ENCODE assay signal across 13 cellular contexts in the genomic region with DNA sequence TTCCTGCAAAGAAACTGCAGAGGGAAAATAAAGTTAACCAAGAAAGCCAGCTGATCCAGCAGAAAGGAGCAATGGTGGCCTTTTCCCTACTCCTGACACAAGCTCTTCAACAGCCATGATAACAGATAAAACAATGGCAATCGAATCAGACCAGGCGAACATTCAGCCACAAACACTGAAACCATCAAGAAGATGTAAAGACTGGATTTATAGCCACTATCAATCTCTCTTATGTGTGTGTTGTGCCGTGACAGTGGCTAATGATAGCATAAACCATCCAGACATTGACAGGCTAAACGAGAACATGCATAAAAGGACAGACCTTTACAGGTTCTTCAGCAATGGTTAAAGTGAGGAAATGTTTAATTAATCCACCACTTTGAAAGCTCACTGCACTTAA.
DNase-seq lines count a peak whose midpoint lies in the region; ATAC-seq, FAIRE-seq and TF ChIP-seq lines count a peak whose summit lies in the region.
"Had no signal": no experiment of that assay in that cellular context is flagged by ENCODE, and none has a peak within 500 bp of the region (broad histone marks: within the 10 kb centered on the region; RNA-seq: fewer than 3 reads in every experiment).

No MANE protein-coding gene starts in this region.

- CTCF ChIA-PET in HEK293T (lab: Yijun Ruan, JAX): no interaction called here

- no peak for TF ChIP-seq CTCF in D721Med (IDR thresholded peaks at IDR 0.05; ENCODE audit: insufficient read depth, missing control alignments)

- peak; percentile 87 for FAIRE-seq in D721Med (lab: Jason Lieb, UNC)

- ATAC-seq in left colon: peak; percentile 21
- no peak for ATAC-seq in HG03039 (IDR thresholded peaks at IDR 0.05; ENCODE audit: unreplicated experiment)
- no peak for ATAC-seq in GM21825 (IDR thresholded peaks at IDR 0.05; ENCODE audit: unreplicated experiment)

- POLR2A ChIA-PET in HEK293T (lab: Yijun Ruan, JAX): no interaction called here

- intact Hi-C loops in left colon (cut with DNase I, micrococcal nuclease): no loop called here

- DNase-seq in D721Med (ENCODE audit: insufficient read length, low spot score): no peak
- DNase-seq in HEK293T (ENCODE audit: extremely low spot score): no peak
- peak; percentile 29 for DNase-seq in OCI-M1 (lab: John Stamatoyannopoulos, UW)
- no peak for DNase-seq in left colon
- DNase-seq in stimulated activated CD4-positive, alpha-beta T cell treated with anti-CD3 and anti-CD28 coated beads, Interleukin-4, amount 100 ng/mL, for 24 hours: no peak
- DNase-seq: CD8-positive, alpha-beta memory T cell; DMS79 treated with DMSO at 0.1 percent for 48 hours; KBM-7; NCI-H1436 treated with DMSO at 0.1 percent for 48 hours; NCI-H2081; NCI-H524 treated with DMSO at 0.1 percent for 48 hours had no signal

TF ChIP-seq in HEK293T, 16 proteins besides CTCF, POLR2A, EP300 and RAD21:
- TF ChIP-seq LEF1 (IDR thresholded peaks at IDR 0.05; ENCODE audit: borderline replicate concordance) (no peak), ARNT (IDR thresholded peaks at IDR 0.05) (0 out of 2 replicates have a peak, but pooled peaks have one; percentile 29), ZNF384 (IDR thresholded peaks at IDR 0.05) (no peak), CTBP1 (IDR thresholded peaks at IDR 0.05; ENCODE audit: borderline replicate concordance) (no peak; the same call in 1 of the 2 replicates)
- TF ChIP-seq, protein P1, sequence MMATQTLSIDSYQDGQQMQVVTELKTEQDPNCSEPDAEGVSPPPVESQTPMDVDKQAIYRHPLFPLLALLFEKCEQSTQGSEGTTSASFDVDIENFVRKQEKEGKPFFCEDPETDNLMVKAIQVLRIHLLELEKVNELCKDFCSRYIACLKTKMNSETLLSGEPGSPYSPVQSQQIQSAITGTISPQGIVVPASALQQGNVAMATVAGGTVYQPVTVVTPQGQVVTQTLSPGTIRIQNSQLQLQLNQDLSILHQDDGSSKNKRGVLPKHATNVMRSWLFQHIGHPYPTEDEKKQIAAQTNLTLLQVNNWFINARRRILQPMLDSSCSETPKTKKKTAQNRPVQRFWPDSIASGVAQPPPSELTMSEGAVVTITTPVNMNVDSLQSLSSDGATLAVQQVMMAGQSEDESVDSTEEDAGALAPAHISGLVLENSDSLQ (IDR thresholded peaks at IDR 0.05): peak; percentile 96
